Comparison of ENCODE assay signal across 10 cellular contexts in genomic region chr6:69584913-69585729, GRCh38.
DNase-seq lines count a peak whose midpoint lies in the region; ATAC-seq lines count a peak whose summit lies in the region.
"Had no signal": no experiment of that assay in that cellular context is flagged by ENCODE, and none has a peak within 500 bp of the region (broad histone marks: within the 10 kb centered on the region; RNA-seq: fewer than 3 reads in every experiment).

No MANE protein-coding gene starts in this region.

- POLR2A ChIA-PET in naive thymus-derived CD8-positive, alpha-beta T cell (lab: Charles Lee), result no interaction called here

- intact Hi-C loops in activated CD4-positive, alpha-beta T cell treated with anti-CD3 and anti-CD28 coated beads, Interleukin-2, amount 10 ng/mL, durations not matched to agents 24 days and 14 days (cut with micrococcal nuclease), result no loop called here
- intact Hi-C loops in aorta (cut with DNase I), result no loop called here

- H3K9me3 ChIP-seq in aorta (ENCODE audit: control insufficient read depth, low read length), result no peaks in the 10 kb centered on the region

- H3K27ac ChIP-seq in aorta (ENCODE audit: low read depth in 1 of 2, low read length in 2 of 2), result no peak overlapping the region

- H3K27ac Mint-ChIP-seq in activated CD4-positive, alpha-beta T cell treated with anti-CD3 and anti-CD28 coated beads, Interleukin-2, amount 10 ng/mL, durations not matched to agents 24 days and 14 days, result peak overlapping the region; percentile 55
- no peak overlapping the region for H3K27ac Mint-ChIP-seq in naive thymus-derived CD8-positive, alpha-beta T cell
- H3K27ac Mint-ChIP-seq: stimulated activated naive CD8-positive, alpha-beta T cell treated with anti-CD3 and anti-CD28 coated beads, Interleukin-15, Interleukin-2, amounts not matched to agents 100 ng/mL and 50 ng/mL, for 24 hours had no signal

- H3K36me3 Mint-ChIP-seq in activated CD4-positive, alpha-beta T cell treated with anti-CD3 and anti-CD28 coated beads, Interleukin-2, amount 10 ng/mL, durations not matched to agents 24 days and 14 days (ENCODE audit: low read depth), result no peaks in the 10 kb centered on the region
- H3K36me3 Mint-ChIP-seq in naive thymus-derived CD8-positive, alpha-beta T cell, result no peaks in the 10 kb centered on the region
- H3K36me3 Mint-ChIP-seq: CD4-positive, alpha-beta memory T cell had no signal

- ATAC-seq in HG02678 (IDR thresholded peaks at IDR 0.05; ENCODE audit: unreplicated experiment) (peak; percentile 90), aorta (ENCODE audit: low FRiP score) (no peak)
- ATAC-seq in naive thymus-derived CD8-positive, alpha-beta T cell, result no peak

- H3K27me3 Mint-ChIP-seq in activated CD4-positive, alpha-beta T cell treated with anti-CD3 and anti-CD28 coated beads, Interleukin-2, amount 10 ng/mL, durations not matched to agents 24 days and 14 days, result peaks cover 30% of the 10 kb centered on the region
- peaks cover 7 to 36% (median 12%) of the 10 kb centered on the region in 5 donors for H3K27me3 Mint-ChIP-seq in naive thymus-derived CD8-positive, alpha-beta T cell

- WGBS in aorta, 2 donors, result 27 to 29% methylated on average over 9 of the region's 9 CpGs

- no peaks in the 10 kb centered on the region for H3K4me1 ChIP-seq in aorta (ENCODE audit: control insufficient read depth in 1 of 2, insufficient read depth in 2 of 2, low read length in 2 of 2)

- H3K36me3 ChIP-seq in aorta (ENCODE audit: control insufficient read depth in 1 of 2, insufficient read depth in 2 of 2, low read length in 1 of 2), result no peaks in the 10 kb centered on the region

- DNase-seq in activated CD4-positive, alpha-beta T cell treated with anti-CD3 and anti-CD28 coated beads, Interleukin-2, amount 10 ng/mL, durations not matched to agents 24 days and 14 days, result peak; percentile 56
- DNase-seq in activated CD4-positive, alpha-beta T cell treated with anti-CD3 and anti-CD28 coated beads for 4 hours, result no peak
- DNase-seq in NCI-H2171 treated with DMSO at 0.1 percent for 48 hours (lab: John Stamatoyannopoulos, UW), result peak; percentile 83
- DNase-seq in inferior parietal cortex (ENCODE audit: extremely low spot score), result peak; percentile 45
- DNase-seq in pons (ENCODE audit: low spot score), result no peak
- no peak for DNase-seq in aorta
- no peak for DNase-seq in naive thymus-derived CD8-positive, alpha-beta T cell

- H3K4me1 Mint-ChIP-seq in activated CD4-positive, alpha-beta T cell treated with anti-CD3 and anti-CD28 coated beads, Interleukin-2, amount 10 ng/mL, durations not matched to agents 24 days and 14 days, result peaks cover 9% of the 10 kb centered on the region
- H3K4me1 Mint-ChIP-seq in naive thymus-derived CD8-positive, alpha-beta T cell, result peaks cover 5 to 21% (median 18%) of the 10 kb centered on the region in 4 donors

- H3K27me3 ChIP-seq in aorta (ENCODE audit: control insufficient read depth in 1 of 2, insufficient read depth in 2 of 2, low read length in 1 of 2), result no peaks in the 10 kb centered on the region

- H3K4me3 ChIP-seq in aorta (ENCODE audit: low read length in 2 of 2), result no peak overlapping the region

- H3K4me3 Mint-ChIP-seq in activated CD4-positive, alpha-beta T cell treated with anti-CD3 and anti-CD28 coated beads, Interleukin-2, amount 10 ng/mL, durations not matched to agents 24 days and 14 days, result no peak overlapping the region
- H3K4me3 Mint-ChIP-seq in naive thymus-derived CD8-positive, alpha-beta T cell, result peak overlapping the region in 3 of 10 donors; percentile 5 to 31 (median 16)
- H3K4me3 Mint-ChIP-seq: stimulated activated naive CD8-positive, alpha-beta T cell treated with anti-CD3 and anti-CD28 coated beads, Interleukin-15, Interleukin-2, amounts not matched to agents 100 ng/mL and 50 ng/mL, for 24 hours had no signal

- H3K9me3 Mint-ChIP-seq in activated CD4-positive, alpha-beta T cell treated with anti-CD3 and anti-CD28 coated beads, Interleukin-2, amount 10 ng/mL, durations not matched to agents 24 days and 14 days, result no peaks in the 10 kb centered on the region
- H3K9me3 Mint-ChIP-seq in naive thymus-derived CD8-positive, alpha-beta T cell, result peaks cover 0 to 2% (median 0%) of the 10 kb centered on the region in 9 donors
- H3K9me3 Mint-ChIP-seq: CD4-positive, alpha-beta memory T cell; stimulated activated naive CD8-positive, alpha-beta T cell treated with anti-CD3 and anti-CD28 coated beads, Interleukin-15, Interleukin-2, amounts not matched to agents 100 ng/mL and 50 ng/mL, for 24 hours had no signal

Comparison
In these comparisons a context has a peak if more than half of its experiments do, and no peak if none do; other contexts are left out.
1. DNase-seq: peak in activated CD4-positive, alpha-beta T cell treated with anti-CD3 and anti-CD28 coated beads, Interleukin-2, amount 10 ng/mL, durations not matched to agents 24 days and 14 days (single experiment), NCI-H2171 treated with DMSO at 0.1 percent for 48 hours (single experiment) and inferior parietal cortex (single experiment); none in activated CD4-positive, alpha-beta T cell treated with anti-CD3 and anti-CD28 coated beads for 4 hours (0 of 2), pons (single experiment), aorta (0 of 2) and naive thymus-derived CD8-positive, alpha-beta T cell (0 of 10).